In the genomic region with DNA sequence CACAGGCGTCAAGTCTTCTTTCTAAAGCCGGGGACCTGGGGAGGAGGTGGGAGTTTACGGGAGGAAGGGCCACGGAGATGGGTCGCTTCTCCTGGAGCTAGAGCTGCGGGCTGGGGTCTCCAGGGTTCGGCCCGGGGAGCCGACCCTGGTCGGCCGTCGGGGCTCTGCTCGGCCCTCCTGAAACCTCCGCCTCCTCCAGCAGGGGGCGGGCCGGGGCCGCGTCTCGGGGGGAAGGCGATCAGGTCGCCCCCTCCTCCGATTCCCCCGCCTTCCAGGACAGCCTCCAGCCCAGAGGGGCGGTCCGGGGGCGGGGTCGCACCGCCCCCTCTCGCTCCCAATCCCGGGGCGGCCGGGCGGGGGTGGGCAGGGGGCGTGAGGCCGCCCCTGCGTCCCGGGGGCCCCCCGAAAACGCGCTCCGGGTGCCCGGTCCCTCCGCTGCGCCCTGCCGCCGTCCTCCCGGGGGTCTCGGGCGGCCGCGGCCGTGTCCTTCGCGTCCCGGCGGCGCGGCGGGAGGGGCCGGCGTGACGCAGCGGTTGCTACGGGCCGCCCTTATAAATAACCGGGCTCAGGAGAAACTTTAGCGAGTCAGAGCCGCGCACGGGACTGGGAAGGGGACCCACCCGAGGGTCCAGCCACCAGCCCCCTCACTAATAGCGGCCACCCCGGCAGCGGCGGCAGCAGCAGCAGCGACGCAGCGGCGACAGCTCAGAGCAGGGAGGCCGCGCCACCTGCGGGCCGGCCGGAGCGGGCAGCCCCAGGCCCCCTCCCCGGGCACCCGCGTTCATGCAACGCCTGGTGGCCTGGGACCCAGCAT, we compare ENCODE assay signal across 8 cellular contexts. TPM values are rescaled to one million over a fixed set of nuclear protein-coding genes. Genes with fewer than 3 reads are reported as not detected.
A peak's percentile ranks its signal among the peaks of the same experiment; 100 is the strongest.
DNase-seq lines count a peak whose midpoint lies in the region; ATAC-seq and TF ChIP-seq lines count a peak whose summit lies in the region.

TSS of gene CEBPB (plus strand) at position 580 of the 814 bp plus-strand sequence. CDS start at position 784, 204 bp downstream.

- H3K27ac ChIP-seq in upper lobe of right lung: peak within 1 kb of the TSS; percentile 99

- intact Hi-C loops in cardiac septum (cut with DNase I) (loop anchor here (2.0 to 5.0 kb wide), 5 partner anchors 87 to 386 kb away; no protein-coding TSS in a partner anchor), posterior vena cava (cut with DNase I) (loop anchor here (1.0 to 10.0 kb wide), 6 partner anchors 94 to 272 kb away; no protein-coding TSS in a partner anchor), upper lobe of right lung (cut with DNase I) (no loop called here)

- DNase-seq in DMS53 (lab: John Stamatoyannopoulos, UW) (peak; percentile 91), MV-4-11 (lab: John Stamatoyannopoulos, UW) (peak; percentile 62), T-cell (peak; percentile 50 to 84 (median 74)), adipocyte (ENCODE audit: low read depth) (peak; percentile 96), cardiac septum (ENCODE audit: low spot score) (peak; percentile 97), posterior vena cava (ENCODE audit: low spot score) (peak; percentile 98), upper lobe of right lung (peak; percentile 96)

- H3K27ac Mint-ChIP-seq in T-cell: peak within 1 kb of the TSS; percentile 80 to 87

- peak within 1 kb of the TSS; percentile 100 for H3K9ac ChIP-seq in adipocyte (ENCODE audit: low read length)

- H3K9me3 ChIP-seq in adipocyte (ENCODE audit: control insufficient read depth, low read length) (no peaks in the 10 kb centered on the region), upper lobe of right lung (no peaks in the 10 kb centered on the region)

- peak; percentile 37 for ATAC-seq in GM21737 (IDR thresholded peaks at IDR 0.05; ENCODE audit: unreplicated experiment)
- ATAC-seq in T-cell (replicated peaks in 1 of 4): peak; percentile 51 to 68 (median 64)
- ATAC-seq in upper lobe of right lung: peak; percentile 75

- H3K4me1 ChIP-seq in adipocyte (ENCODE audit: control insufficient read depth, insufficient read depth, low read length): peaks cover 23% of the 10 kb centered on the region
- H3K4me1 ChIP-seq in upper lobe of right lung: peaks cover 38% of the 10 kb centered on the region

- CTCF ChIA-PET in T-cell (lab: Charles Lee): interaction anchor here in 1 of 2 donors (1.5 to 5.7 kb wide), 3 partner anchors 75 to 273 kb away, joined by 3 to 34 read pairs (median 8); no protein-coding TSS in a partner anchor

- POLR2A ChIA-PET in T-cell (lab: Charles Lee): interaction anchor here (0.6 to 0.7 kb wide), 2 partner anchors 10 to 37 kb away, joined by 3 to 8 read pairs; partner anchors contain the start of gene PEDS1 (in 1 of the 2)

- H3K27me3 Mint-ChIP-seq in T-cell: peaks cover 7 to 8% of the 10 kb centered on the region in 2 donors

- H3K4me3 ChIP-seq in adipocyte (ENCODE audit: low read length) (peak within 1 kb of the TSS; percentile 98), upper lobe of right lung (peak within 1 kb of the TSS; percentile 87)

- no peaks in the 10 kb centered on the region for H3K27me3 ChIP-seq in adipocyte (replicated peaks; ENCODE audit: control insufficient read depth, insufficient read depth, low read length)
- no peaks in the 10 kb centered on the region for H3K27me3 ChIP-seq in upper lobe of right lung

- peaks cover 6% of the 10 kb centered on the region for H3K36me3 Mint-ChIP-seq in T-cell

- H3K4me1 Mint-ChIP-seq in T-cell: peaks cover 21 to 32% (median 30%) of the 10 kb centered on the region in 3 donors

- peak; percentile 75 for TF ChIP-seq CTCF in upper lobe of right lung (IDR thresholded peaks at IDR 0.05)

- H3K4me3 Mint-ChIP-seq in T-cell: peak within 1 kb of the TSS; percentile 78 to 87 (median 85)

- no peaks in the 10 kb centered on the region for H3K9me3 Mint-ChIP-seq in T-cell

- peaks cover 29% of the 10 kb centered on the region for H3K36me3 ChIP-seq in adipocyte (ENCODE audit: control insufficient read depth, insufficient read depth, low read length, severe bottlenecking)
- peaks cover 22% of the 10 kb centered on the region for H3K36me3 ChIP-seq in upper lobe of right lung

RNA-seq across cellular contexts. Expression of gene CEBPB, which starts in this region (rescaled TPM):
- total RNA-seq in T-cell: 10 to 100 TPM; 25.8 to 53.8 (median 48.0) TPM
- total RNA-seq in cardiac septum: 33.2 TPM
- total RNA-seq in posterior vena cava: 100 to 1,000 TPM in 1 of 2 donors, 10 to 100 TPM in 1; 95.5 to 170 TPM
- total RNA-seq in upper lobe of right lung: 271 TPM

Comparison
In these comparisons a context has a peak if more than half of its experiments do, and no peak if none do; other contexts are left out.
1. Peak in every context shown above with its lines: DNase-seq, ATAC-seq, H3K4me3 ChIP-seq and H3K27ac ChIP-seq.